ENCODE assay signal across 15 cellular contexts in genomic region chr10:43352951-43353350, GRCh38. TPM values are rescaled to one million over a fixed set of nuclear protein-coding genes. Genes with fewer than 3 reads are reported as not detected.
"Had no signal": no experiment of that assay in that cellular context is flagged by ENCODE, and none has a peak within 500 bp of the region (broad histone marks: within the 10 kb centered on the region; RNA-seq: fewer than 3 reads in every experiment).

No MANE protein-coding gene starts in this region.

- H2AFZ ChIP-seq: hepatocyte had no signal

- H3K36me3 Mint-ChIP-seq: activated naive CD4-positive, alpha-beta T cell treated with anti-CD3 and anti-CD28 coated beads, Interleukin-2, amount 50 U/mL, for 72 hours had no signal

- H3K4me2 ChIP-seq: hepatocyte had no signal

- H3K4me3 ChIP-seq: body of pancreas, hepatocyte, suprapubic skin, upper lobe of left lung had no signal

- DNase-seq: amniotic stem cell; body of pancreas; stimulated activated CD4-positive, alpha-beta T cell treated with anti-CD3 and anti-CD28 coated beads, Interleukin-2, amount 100 ng/mL, for 48 hours; stimulated activated naive CD4-positive, alpha-beta T cell treated with Interleukin-2 at 50 U/mL for 16 hours; upper lobe of left lung had no signal

- H3K27ac ChIP-seq: body of pancreas, suprapubic skin, upper lobe of left lung had no signal

- ATAC-seq: activated CD4-positive, CD25-positive, alpha-beta regulatory T cell treated with anti-CD3 and anti-CD28 coated beads, Interleukin-2, amount 50 U/mL, for 24 hours; activated naive CD4-positive, alpha-beta T cell treated with anti-CD3 and anti-CD28 coated beads, Interleukin-2, amount 50 U/mL, for 72 hours; body of pancreas had no signal

- H3K27me3 ChIP-seq: body of pancreas, hepatocyte, suprapubic skin had no signal

- H3K9me3 Mint-ChIP-seq: activated naive CD4-positive, alpha-beta T cell treated with anti-CD3 and anti-CD28 coated beads, Interleukin-2, amount 50 U/mL, for 72 hours; central memory CD8-positive, alpha-beta T cell had no signal

- H3K79me2 ChIP-seq: hepatocyte had no signal

- H3K36me3 ChIP-seq: suprapubic skin, upper lobe of left lung had no signal

- H3K9me3 ChIP-seq: body of pancreas, suprapubic skin, upper lobe of left lung had no signal

- H3K4me3 Mint-ChIP-seq: central memory CD8-positive, alpha-beta T cell had no signal

- H3K27ac Mint-ChIP-seq: activated naive CD4-positive, alpha-beta T cell treated with anti-CD3 and anti-CD28 coated beads, Interleukin-2, amount 50 U/mL, for 72 hours had no signal

RNA-seq across cellular contexts. Expression of gene FXYD4, which starts 18.5 kb away (rescaled TPM):
- total RNA-seq: activated naive CD4-positive, alpha-beta T cell treated with anti-CD3 and anti-CD28 coated beads, Interleukin-2, amount 50 U/mL, for 72 hours; body of pancreas; lower leg skin; mesenteric fat pad; osteocyte; suprapubic skin had no signal
- polyA plus RNA-seq: esophagus, neural cell had no signal
